Comparison of ENCODE assay signal across 29 cellular contexts in genomic region chr1:47688631-47689296, GRCh38.
DNase-seq lines count a peak whose midpoint lies in the region; ATAC-seq and TF ChIP-seq lines count a peak whose summit lies in the region.
"Had no signal": no experiment of that assay in that cellular context is flagged by ENCODE, and none has a peak within 500 bp of the region (broad histone marks: within the 10 kb centered on the region; RNA-seq: fewer than 3 reads in every experiment).

No MANE protein-coding gene starts in this region.

- no peak for TF ChIP-seq EP300 in SK-N-SH (IDR thresholded peaks at IDR 0.05; ENCODE audit: borderline replicate concordance in 1 of 2, low read depth in 1 of 2, low read length in 1 of 2)

- intact Hi-C loops in upper lobe of right lung (cut with DNase I) = no loop called here

- no peak for TF ChIP-seq RAD21 in SK-N-SH (IDR thresholded peaks at IDR 0.05; ENCODE audit: low read length)

- POLR2A ChIA-PET in SK-N-SH (lab: Yijun Ruan, JAX) = no interaction called here
- POLR2A ChIA-PET in naive thymus-derived CD8-positive, alpha-beta T cell (lab: Charles Lee) = no interaction called here

- H3K9me3 ChIP-seq in SK-N-SH = no peaks in the 10 kb centered on the region
- no peaks in the 10 kb centered on the region for H3K9me3 ChIP-seq in endodermal cell (ENCODE audit: control insufficient read depth, low read length)
- no peaks in the 10 kb centered on the region for H3K9me3 ChIP-seq in neuronal stem cell (replicated peaks in 1 of 2; ENCODE audit: control insufficient read depth in 2 of 2, insufficient read depth in 1 of 2, low read depth in 1 of 2, low read length in 2 of 2)
- H3K9me3 ChIP-seq in upper lobe of right lung = no peaks in the 10 kb centered on the region
- H3K9me3 ChIP-seq: BLaER1, ovary, thyroid gland had no signal

- CTCF ChIA-PET in SK-N-SH (lab: Yijun Ruan, JAX) = interaction anchor here (0.9 to 2.9 kb wide), 6 partner anchors 15 to 257 kb away, joined by 3 to 9 read pairs (median 4); partner anchors contain the start of gene FOXD2

- H3F3A ChIP-seq in SK-N-SH (replicated peaks; ENCODE audit: insufficient read depth) = no peaks in the 10 kb centered on the region

- H3K4me1 ChIP-seq in SK-N-SH (ENCODE audit: control insufficient read depth in 1 of 2, insufficient read depth in 2 of 2, low read depth in 1 of 2, low read length in 1 of 2) = peaks cover 0 to 19% of the 10 kb centered on the region in 2 experiments; a peak in 2 of 4 replicates
- peaks cover 16% of the 10 kb centered on the region for H3K4me1 ChIP-seq in endodermal cell (ENCODE audit: control insufficient read depth, insufficient read depth, low read length)
- peaks cover 0 to 45% of the 10 kb centered on the region in 2 donors for H3K4me1 ChIP-seq in neuronal stem cell (ENCODE audit: control insufficient read depth in 2 of 2, insufficient read depth in 1 of 2, low read depth in 1 of 2, low read length in 2 of 2)
- H3K4me1 ChIP-seq in upper lobe of right lung = no peaks in the 10 kb centered on the region
- H3K4me1 ChIP-seq: thyroid gland had no signal

- H4K20me1 ChIP-seq in SK-N-SH (ENCODE audit: insufficient read depth) = no peaks in the 10 kb centered on the region
- H4K20me1 ChIP-seq: BLaER1 had no signal

- peak; percentile 67 for DNase-seq in SK-N-SH
- peak; percentile 45 for DNase-seq in endodermal cell
- no peak for DNase-seq in neuronal stem cell (ENCODE audit: low spot score)
- peak; percentile 40 for DNase-seq in upper lobe of right lung
- no peak for DNase-seq in stimulated activated CD4-positive, alpha-beta T cell treated with anti-CD3 and anti-CD28 coated beads, Interleukin-2, amount 100 ng/mL, for 48 hours
- no peak for DNase-seq in naive thymus-derived CD8-positive, alpha-beta T cell
- DNase-seq in medulla oblongata (ENCODE audit: extremely low spot score) = no peak
- DNase-seq: activated CD4-positive, alpha-beta T cell treated with anti-CD3 and anti-CD28 coated beads for 4 hours; activated CD8-positive, alpha-beta T cell treated with anti-CD3 and anti-CD28 coated beads, Interleukin-2, amount 10 ng/mL, durations not matched to agents 7 days and 5 days; activated gamma-delta T cell; activated naive CD8-positive, alpha-beta T cell treated with anti-CD3 and anti-CD28 coated beads, Interleukin-2, amount 10 ng/mL, durations not matched to agents 7 days and 5 days; activated T-cell treated with anti-CD3 and anti-CD28 coated beads, Interleukin-2, amount 50 U/mL, for 1 hour; DMS 273 treated with DMSO at 0.1 percent for 48 hours; midbrain; naive thymus-derived CD4-positive, alpha-beta T cell; NCI-H146; NCI-H2107; NCI-H345; NCI-H69; ovary; PC-9; Right ventricle myocardium superior; small intestine; stimulated activated CD4-positive, alpha-beta T cell treated with anti-CD3 and anti-CD28 coated beads, Interleukin-1b, Interleukin-23, amount 100 ng/mL, for 48 hours; stimulated activated naive CD8-positive, alpha-beta T cell treated with anti-CD3 and anti-CD28 coated beads, Interleukin-15, Interleukin-2, amounts not matched to agents 100 U/mL and 50 U/mL, for 24 hours; thyroid gland had no signal

- no peak overlapping the region for H3K14ac ChIP-seq in neuronal stem cell (ENCODE audit: low read length)

- H3K27me3 Mint-ChIP-seq in endodermal cell (ENCODE audit: insufficient read depth) = no peaks in the 10 kb centered on the region
- H3K27me3 Mint-ChIP-seq in naive thymus-derived CD8-positive, alpha-beta T cell = peaks cover 8 to 33% (median 22%) of the 10 kb centered on the region in 5 donors

- TF ChIP-seq CTCF in SK-N-SH (IDR thresholded peaks at IDR 0.05) (no peak), endodermal cell (conservative IDR thresholded peaks at IDR 0.05) (no peak), upper lobe of right lung (IDR thresholded peaks at IDR 0.05) (no peak)

- H2AK5ac ChIP-seq in neuronal stem cell (ENCODE audit: low read depth, low read length) = no peak overlapping the region

- H2BK15ac ChIP-seq in neuronal stem cell (ENCODE audit: low read length) = no peak overlapping the region

- no peaks in the 10 kb centered on the region for H3K9me3 Mint-ChIP-seq in endodermal cell
- H3K9me3 Mint-ChIP-seq in naive thymus-derived CD8-positive, alpha-beta T cell = peaks cover 0 to 2% (median 0%) of the 10 kb centered on the region in 9 donors
- H3K9me3 Mint-ChIP-seq: activated naive CD8-positive, alpha-beta T cell treated with anti-CD3 and anti-CD28 coated beads, Interleukin-2, amount 10 ng/mL, durations not matched to agents 7 days and 5 days had no signal

- H3K23ac ChIP-seq in neuronal stem cell (ENCODE audit: low read depth, low read length, poor library complexity) = no peak overlapping the region

- H3K4me3 ChIP-seq in SK-N-SH (ENCODE audit: low read depth in 2 of 2, low read length in 1 of 2) (no peak overlapping the region), endodermal cell (ENCODE audit: low read length) (no peak overlapping the region), neuronal stem cell (ENCODE audit: low read length in 2 of 2) (no peak overlapping the region), upper lobe of right lung (no peak overlapping the region)
- H3K4me3 ChIP-seq: BLaER1, ovary, PC-9, thyroid gland had no signal

- peaks cover 33% of the 10 kb centered on the region for H3K4me1 Mint-ChIP-seq in endodermal cell
- H3K4me1 Mint-ChIP-seq in naive thymus-derived CD8-positive, alpha-beta T cell = peaks cover 0 to 1% (median 0%) of the 10 kb centered on the region in 4 donors
- H3K4me1 Mint-ChIP-seq: activated naive CD8-positive, alpha-beta T cell treated with anti-CD3 and anti-CD28 coated beads, Interleukin-2, amount 10 ng/mL, durations not matched to agents 7 days and 5 days; naive thymus-derived CD4-positive, alpha-beta T cell had no signal

- H3K36me3 ChIP-seq in SK-N-SH (replicated peaks in 1 of 2; ENCODE audit: control insufficient read depth in 1 of 2, insufficient read depth in 2 of 2, low read length in 1 of 2) (no peaks in the 10 kb centered on the region), endodermal cell (ENCODE audit: control insufficient read depth, insufficient read depth, low read length) (no peaks in the 10 kb centered on the region), neuronal stem cell (replicated peaks in 1 of 2; ENCODE audit: control insufficient read depth in 2 of 2, insufficient read depth in 2 of 2, low read length in 2 of 2) (no peaks in the 10 kb centered on the region), upper lobe of right lung (no peaks in the 10 kb centered on the region)
- H3K36me3 ChIP-seq: BLaER1, ovary, thyroid gland had no signal

- H3K27ac Mint-ChIP-seq in endodermal cell = no peak overlapping the region
- H3K27ac Mint-ChIP-seq in naive thymus-derived CD8-positive, alpha-beta T cell = no peak overlapping the region
- H3K27ac Mint-ChIP-seq: activated CD8-positive, alpha-beta T cell treated with anti-CD3 and anti-CD28 coated beads, Interleukin-2, amount 10 ng/mL, durations not matched to agents 7 days and 5 days; activated naive CD8-positive, alpha-beta T cell treated with anti-CD3 and anti-CD28 coated beads, Interleukin-2, amount 10 ng/mL, durations not matched to agents 7 days and 5 days; naive thymus-derived CD4-positive, alpha-beta T cell had no signal

- H2BK12ac ChIP-seq in neuronal stem cell (ENCODE audit: low read length) = no peak overlapping the region

- H3K4me3 Mint-ChIP-seq in endodermal cell = no peak overlapping the region
- no peak overlapping the region for H3K4me3 Mint-ChIP-seq in naive thymus-derived CD8-positive, alpha-beta T cell
- H3K4me3 Mint-ChIP-seq: activated CD8-positive, alpha-beta T cell treated with anti-CD3 and anti-CD28 coated beads, Interleukin-2, amount 10 ng/mL, durations not matched to agents 7 days and 5 days; activated naive CD8-positive, alpha-beta T cell treated with anti-CD3 and anti-CD28 coated beads, Interleukin-2, amount 10 ng/mL, durations not matched to agents 7 days and 5 days; naive thymus-derived CD4-positive, alpha-beta T cell had no signal

- no peak for ATAC-seq in upper lobe of right lung
- no peak for ATAC-seq in naive thymus-derived CD8-positive, alpha-beta T cell
- ATAC-seq: activated CD8-positive, alpha-beta T cell treated with anti-CD3 and anti-CD28 coated beads, Interleukin-2, amount 10 ng/mL, durations not matched to agents 7 days and 5 days; HCT116; naive thymus-derived CD4-positive, alpha-beta T cell; stimulated activated naive CD8-positive, alpha-beta T cell treated with anti-CD3 and anti-CD28 coated beads, Interleukin-15, Interleukin-2, amounts not matched to agents 100 U/mL and 50 U/mL, for 24 hours had no signal

- H2BK120ac ChIP-seq in neuronal stem cell (ENCODE audit: low read depth, low read length) = peak overlapping the region; percentile 40

- H3K18ac ChIP-seq in neuronal stem cell (ENCODE audit: low read length) = peak overlapping the region; percentile 46

- H4K91ac ChIP-seq in neuronal stem cell (ENCODE audit: low read depth, low read length, poor library complexity) = no peak overlapping the region

- H3K27ac ChIP-seq in SK-N-SH (ENCODE audit: low read depth in 2 of 2, low read length in 1 of 2) = no peak overlapping the region
- H3K27ac ChIP-seq in endodermal cell (ENCODE audit: low read depth, low read length) = no peak overlapping the region
- H3K27ac ChIP-seq in neuronal stem cell (replicated peaks; ENCODE audit: low read length) = peak overlapping the region; percentile 8
- no peak overlapping the region for H3K27ac ChIP-seq in upper lobe of right lung
- H3K27ac ChIP-seq: BLaER1, ovary, PC-9, thyroid gland, VCaP had no signal

- H3K79me1 ChIP-seq in neuronal stem cell (ENCODE audit: low read depth, low read length) = no peaks in the 10 kb centered on the region

- no peak overlapping the region for H3K4ac ChIP-seq in neuronal stem cell (ENCODE audit: low read length)

- H3K9me2 ChIP-seq in SK-N-SH = no peaks in the 10 kb centered on the region

- no peak overlapping the region for H4K8ac ChIP-seq in neuronal stem cell (ENCODE audit: low read depth, low read length)

- H3K4me2 ChIP-seq in SK-N-SH (no peak overlapping the region), neuronal stem cell (ENCODE audit: insufficient read depth, low read length, poor library complexity, severe bottlenecking) (no peak overlapping the region)
- H3K4me2 ChIP-seq: BLaER1, PC-9 had no signal

- H3K79me2 ChIP-seq in SK-N-SH (ENCODE audit: insufficient read depth) = no peaks in the 10 kb centered on the region

- WGBS in SK-N-SH (ENCODE audit: low lambda C conversion rate) = 56% methylated on average over 14 of the region's 14 CpGs
- 88 to 95% methylated on average over 8 to 14 of the region's 14 CpGs for WGBS in endodermal cell (ENCODE audit: insufficient coverage in 1 of 2, insufficient read length in 1 of 2), 2 experiments
- WGBS in neuronal stem cell (ENCODE audit: extremely low coverage in 2 of 2, insufficient read length in 2 of 2, insufficient replicate concordance in 1 of 2), 2 donors = no CpG with 5 or more reads among the region's 14 CpGs

- peaks cover 20% of the 10 kb centered on the region; the same call in 1 of the 2 replicates for H3K27me3 ChIP-seq in SK-N-SH (ENCODE audit: insufficient read depth)
- H3K27me3 ChIP-seq in endodermal cell (ENCODE audit: control insufficient read depth, insufficient read depth, low read length, poor library complexity, severe bottlenecking) = no peaks in the 10 kb centered on the region
- peaks cover 0 to 61% (median 0%) of the 10 kb centered on the region in 3 experiments for H3K27me3 ChIP-seq in neuronal stem cell (ENCODE audit: control insufficient read depth in 3 of 3, insufficient read depth in 3 of 3, low read depth in 1 of 3, low read length in 3 of 3)
- peaks cover 9% of the 10 kb centered on the region for H3K27me3 ChIP-seq in upper lobe of right lung
- H3K27me3 ChIP-seq: BLaER1, ovary, thyroid gland had no signal

- H3K9ac ChIP-seq in SK-N-SH (no peak overlapping the region), endodermal cell (ENCODE audit: extremely low read depth, low read length, poor library complexity, severe bottlenecking) (no peak overlapping the region), neuronal stem cell (ENCODE audit: low read depth, low read length, poor library complexity) (no peak overlapping the region)
- H3K9ac ChIP-seq: BLaER1 had no signal

- H2BK5ac ChIP-seq in neuronal stem cell (ENCODE audit: low read length) = no peak overlapping the region

- H2AFZ ChIP-seq in SK-N-SH (ENCODE audit: low read depth) (no peak overlapping the region), neuronal stem cell (ENCODE audit: low read length) (no peak overlapping the region)
- H2AFZ ChIP-seq: PC-9 had no signal

- H3K36me3 Mint-ChIP-seq in endodermal cell (ENCODE audit: low read depth) = no peaks in the 10 kb centered on the region
- no peaks in the 10 kb centered on the region for H3K36me3 Mint-ChIP-seq in naive thymus-derived CD8-positive, alpha-beta T cell
- H3K36me3 Mint-ChIP-seq: activated naive CD8-positive, alpha-beta T cell treated with anti-CD3 and anti-CD28 coated beads, Interleukin-2, amount 10 ng/mL, durations not matched to agents 7 days and 5 days; naive thymus-derived CD4-positive, alpha-beta T cell had no signal

Comparison
In these comparisons a context has a peak if more than half of its experiments do, and no peak if none do; other contexts are left out.
1. DNase-seq: peak in SK-N-SH (single experiment), endodermal cell (single experiment) and upper lobe of right lung (single experiment); none in neuronal stem cell (single experiment), stimulated activated CD4-positive, alpha-beta T cell treated with anti-CD3 and anti-CD28 coated beads, Interleukin-2, amount 100 ng/mL, for 48 hours (0 of 2), naive thymus-derived CD8-positive, alpha-beta T cell (0 of 10) and medulla oblongata (single experiment).